Comparison of ENCODE assay signal across 22 cellular contexts in genomic region chr4:8477095-8477635, GRCh38. TPM values are rescaled to one million over a fixed set of nuclear protein-coding genes. Genes with fewer than 3 reads are reported as not detected.
A peak's percentile ranks its signal among the peaks of the same experiment; 100 is the strongest.
DNase-seq lines count a peak whose midpoint lies in the region; ATAC-seq, FAIRE-seq and TF ChIP-seq lines count a peak whose summit lies in the region.
"Had no signal": no experiment of that assay in that cellular context is flagged by ENCODE, and none has a peak within 500 bp of the region (broad histone marks: within the 10 kb centered on the region; RNA-seq: fewer than 3 reads in every experiment).

No MANE protein-coding gene starts in this region.

- no peak overlapping the region for H2BK12ac ChIP-seq in H1 (ENCODE audit: low read depth, low read length)

- H2AFZ ChIP-seq in SK-N-SH (ENCODE audit: low read depth) (no peak overlapping the region), H1 (ENCODE audit: low read length) (no peak overlapping the region), hepatocyte (no peak overlapping the region)
- H2AFZ ChIP-seq: GM23248 had no signal

- H3F3A ChIP-seq in SK-N-SH (replicated peaks; ENCODE audit: insufficient read depth), result no peaks in the 10 kb centered on the region

- CTCF ChIA-PET in SK-N-SH (lab: Yijun Ruan, JAX) (interaction anchor here (1.5 to 1.6 kb wide), 2 partner anchors 8 to 109 kb away, joined by 3 to 12 read pairs; no protein-coding TSS in a partner anchor), H1 (lab: Charles Lee; ENCODE audit: partially characterized antibody) (interaction anchor here (1.0 to 5.3 kb wide), 3 partner anchors 8 to 118 kb away, joined by 3 to 22 read pairs (median 3); no protein-coding TSS in a partner anchor)

- H4K8ac ChIP-seq in H1 (ENCODE audit: extremely low read depth, insufficient read depth, low read length), result peak overlapping the region; percentile 35; the same call in 1 of the 2 replicates

- no peak overlapping the region for H4K5ac ChIP-seq in H1 (ENCODE audit: insufficient read length, low read depth, low read length)

- no peaks in the 10 kb centered on the region for H3K79me2 ChIP-seq in SK-N-SH (ENCODE audit: insufficient read depth)
- no peaks in the 10 kb centered on the region for H3K79me2 ChIP-seq in H1 (ENCODE audit: control insufficient read depth in 1 of 2, insufficient read depth in 2 of 2, low read length in 2 of 2)
- H3K79me2 ChIP-seq in hepatocyte, result no peaks in the 10 kb centered on the region

- no peaks in the 10 kb centered on the region for H3K23me2 ChIP-seq in H1 (ENCODE audit: low read depth, low read length)

- H3K36me3 ChIP-seq in SK-N-SH (replicated peaks in 1 of 2; ENCODE audit: control insufficient read depth in 1 of 2, insufficient read depth in 2 of 2, low read length in 1 of 2), result peaks cover 0 to 6% of the 10 kb centered on the region in 2 experiments
- peaks cover 0 to 7% (median 4%) of the 10 kb centered on the region in 4 experiments; a peak in 4 of 8 replicates for H3K36me3 ChIP-seq in H1 (ENCODE audit: control insufficient read depth in 2 of 4, insufficient read depth in 4 of 4, low read length in 3 of 4)
- peaks cover 28% of the 10 kb centered on the region for H3K36me3 ChIP-seq in suprapubic skin
- H3K36me3 ChIP-seq in hepatocyte (replicated peaks; ENCODE audit: insufficient read depth, low read depth), result no peaks in the 10 kb centered on the region

- WGBS in SK-N-SH (ENCODE audit: low lambda C conversion rate), result 89% methylated on average over 12 of the region's 16 CpGs
- WGBS in H1 (ENCODE audit: extremely low coverage in 1 of 2, insufficient coverage in 1 of 2, insufficient read length in 1 of 2, insufficient replicate concordance in 2 of 2, low coverage in 1 of 2, low lambda C conversion rate in 2 of 2, missing lambda C conversion rate in 1 of 2), 2 experiments, result 82% methylated on average over 16 of the region's 16 CpGs; no CpG with 5 or more reads in 1 of the 2 experiments
- 90% methylated on average over 6 of the region's 16 CpGs for WGBS in suprapubic skin
- WGBS in hepatocyte (ENCODE audit: low lambda C conversion rate, missing lambda C conversion rate), result 90% methylated on average over 15 of the region's 16 CpGs

- no peaks in the 10 kb centered on the region for H3K79me1 ChIP-seq in H1 (ENCODE audit: low read depth, low read length)

- H2AK5ac ChIP-seq in H1 (ENCODE audit: low read depth, low read length), result no peak overlapping the region

- no peaks in the 10 kb centered on the region for H3K27me3 ChIP-seq in SK-N-SH (ENCODE audit: insufficient read depth)
- H3K27me3 ChIP-seq in H1 (replicated peaks in 1 of 4; ENCODE audit: control insufficient read depth in 3 of 4, extremely low read depth in 1 of 4, insufficient read depth in 3 of 4, low read length in 3 of 4), result no peaks in the 10 kb centered on the region
- H3K27me3 ChIP-seq in suprapubic skin, result no peaks in the 10 kb centered on the region
- no peaks in the 10 kb centered on the region for H3K27me3 ChIP-seq in hepatocyte

- H3K9me2 ChIP-seq in SK-N-SH (no peaks in the 10 kb centered on the region), hepatocyte (replicated peaks; ENCODE audit: insufficient read depth) (no peaks in the 10 kb centered on the region)

- no peak overlapping the region for H3K18ac ChIP-seq in H1 (ENCODE audit: extremely low read depth, low read length)

- no peak overlapping the region for H3K9ac ChIP-seq in SK-N-SH
- no peak overlapping the region for H3K9ac ChIP-seq in H1 (replicated peaks in 1 of 4; ENCODE audit: extremely low read depth in 1 of 4, low read depth in 3 of 4, low read length in 3 of 4)
- H3K9ac ChIP-seq: GM23248, KMS-11 had no signal

- H3K9me3 ChIP-seq in SK-N-SH (no peaks in the 10 kb centered on the region), H1 (ENCODE audit: insufficient read depth in 2 of 2, low read depth in 1 of 2, low read length in 1 of 2) (no peaks in the 10 kb centered on the region), suprapubic skin (no peaks in the 10 kb centered on the region), hepatocyte (ENCODE audit: low read depth) (no peaks in the 10 kb centered on the region)
- H3K9me3 ChIP-seq: A549 had no signal

- H2BK120ac ChIP-seq in H1 (replicated peaks; ENCODE audit: low read depth, low read length), result no peak overlapping the region

- H3K56ac ChIP-seq in H1 (replicated peaks; ENCODE audit: insufficient read length, low read depth, low read length), result no peak overlapping the region

- H3K4me1 ChIP-seq in SK-N-SH (ENCODE audit: control insufficient read depth in 1 of 2, insufficient read depth in 2 of 2, low read depth in 1 of 2, low read length in 1 of 2) (no peaks in the 10 kb centered on the region), H1 (replicated peaks in 1 of 4; ENCODE audit: control insufficient read depth in 3 of 4, insufficient read depth in 4 of 4, low read length in 3 of 4) (peaks cover 0 to 3% (median 0%) of the 10 kb centered on the region in 4 experiments; a peak in 2 of 7 replicates), suprapubic skin (peaks cover 13% of the 10 kb centered on the region), hepatocyte (ENCODE audit: insufficient read depth) (peaks cover 23% of the 10 kb centered on the region)
- H3K4me1 ChIP-seq: A549 had no signal

- no peak overlapping the region for H4K91ac ChIP-seq in H1 (replicated peaks; ENCODE audit: insufficient read length, low read length)

- H3K4me3 ChIP-seq in SK-N-SH (ENCODE audit: low read depth in 2 of 2, low read length in 1 of 2) (no peak overlapping the region), H1 (ENCODE audit: extremely low read depth in 1 of 4, insufficient read depth in 2 of 4, low read depth in 3 of 4, low read length in 4 of 4) (no peak overlapping the region), suprapubic skin (no peak overlapping the region), hepatocyte (no peak overlapping the region)
- H3K4me3 ChIP-seq: A549, GM23248 had no signal

- TF ChIP-seq RAD21 in SK-N-SH (IDR thresholded peaks at IDR 0.05; ENCODE audit: low read length) (no peak), H1 (IDR thresholded peaks at IDR 0.05 in 1 of 2, conservative IDR thresholded peaks at IDR 0.05 in 1 of 2; ENCODE audit: low read depth in 2 of 2, low read length in 2 of 2) (no peak)

- H3K27ac ChIP-seq in SK-N-SH (ENCODE audit: low read depth in 2 of 2, low read length in 1 of 2), result no peak overlapping the region
- H3K27ac ChIP-seq in H1 (ENCODE audit: low read depth, low read length), result no peak overlapping the region
- no peak overlapping the region for H3K27ac ChIP-seq in suprapubic skin
- H3K27ac ChIP-seq in hepatocyte, result no peak overlapping the region
- H3K27ac ChIP-seq: 22Rv1, A549, GM23248, KMS-11 had no signal

- H3K4me2 ChIP-seq in SK-N-SH (no peak overlapping the region), H1 (ENCODE audit: insufficient read depth in 1 of 2, low read depth in 2 of 2, low read length in 2 of 2) (no peak overlapping the region), hepatocyte (no peak overlapping the region)
- H3K4me2 ChIP-seq: A549, KMS-11 had no signal

- no peak for ATAC-seq in SK-N-SH treated with all-trans-retinoic acid at 6 μM for 48 hours
- ATAC-seq: A549, HCT116 had no signal

- POLR2A ChIA-PET in SK-N-SH (lab: Yijun Ruan, JAX), result no interaction called here
- POLR2A ChIA-PET in H1 (lab: Charles Lee; ENCODE audit: partially characterized antibody), result interaction anchor here (0.9 to 1.4 kb wide), 2 partner anchors 8 to 13 kb away, joined by 3 read pairs; no protein-coding TSS in a partner anchor

- no peak for TF ChIP-seq EP300 in SK-N-SH (IDR thresholded peaks at IDR 0.05; ENCODE audit: borderline replicate concordance in 1 of 2, low read depth in 1 of 2, low read length in 1 of 2)
- no peak for TF ChIP-seq EP300 in H1 (IDR thresholded peaks at IDR 0.05; ENCODE audit: borderline replicate concordance in 1 of 2, low read depth in 2 of 2, low read length in 2 of 2)
- no peak for TF ChIP-seq EP300 in suprapubic skin (IDR thresholded peaks at IDR 0.05)

- H3K23ac ChIP-seq in H1 (ENCODE audit: insufficient read length), result no peak overlapping the region

- TF ChIP-seq CTCF in SK-N-SH (IDR thresholded peaks at IDR 0.05) (no peak), H1 (IDR thresholded peaks at IDR 0.05; ENCODE audit: control extremely low read depth in 1 of 3, insufficient read depth in 1 of 3, low read depth in 1 of 3, low read length in 3 of 3) (no peak), suprapubic skin (IDR thresholded peaks at IDR 0.05) (no peak), hepatocyte (IDR thresholded peaks at IDR 0.05; ENCODE audit: poor library complexity) (no peak)

- no peak overlapping the region for H2BK15ac ChIP-seq in H1 (ENCODE audit: low read length)

- H3K14ac ChIP-seq in H1 (ENCODE audit: insufficient read length), result no peak overlapping the region

- H3K4ac ChIP-seq in H1 (replicated peaks; ENCODE audit: insufficient read length, low read depth, low read length), result no peak overlapping the region

- H4K20me1 ChIP-seq in SK-N-SH (ENCODE audit: insufficient read depth), result no peaks in the 10 kb centered on the region
- peaks cover 0 to 5% of the 10 kb centered on the region in 2 experiments for H4K20me1 ChIP-seq in H1 (replicated peaks in 1 of 2; ENCODE audit: control insufficient read depth in 1 of 2, insufficient read depth in 2 of 2, low read length in 2 of 2)
- H4K20me1 ChIP-seq in hepatocyte (ENCODE audit: insufficient read depth, poor library complexity, severe bottlenecking), result no peaks in the 10 kb centered on the region

- H2BK5ac ChIP-seq in H1 (ENCODE audit: low read depth, low read length), result no peak overlapping the region

- DNase-seq in SK-N-SH (peak; percentile 20), D341Med (ENCODE audit: low spot score) (peak; percentile 16), H1 (ENCODE audit: low read depth in 1 of 2, low spot score in 2 of 2) (no peak), suprapubic skin (ENCODE audit: low spot score in 2 of 2) (no peak), DMS79 treated with DMSO at 0.1 percent for 48 hours (lab: John Stamatoyannopoulos, UW) (no peak), hepatocyte (ENCODE audit: low spot score) (no peak)
- DNase-seq: AML-193; CD4-positive, CD25-positive, alpha-beta regulatory T cell; CD8-positive, alpha-beta memory T cell; COR-L47; GDM1; GM23248; HFFc6 had no signal

- TF ChIP-seq POLR2A in H1 (IDR thresholded peaks at IDR 0.05; ENCODE audit: control extremely low read depth in 1 of 2, low read depth in 2 of 2, low read length in 2 of 2) (no peak), suprapubic skin (IDR thresholded peaks at IDR 0.05) (no peak)

- H2BK20ac ChIP-seq in H1 (ENCODE audit: low read length), result no peak overlapping the region

- no peak for FAIRE-seq in H1 (lab: Jason Lieb, UNC)
- FAIRE-seq: A549, D721Med, GM12892, GM18507, H54 had no signal

RNA-seq across cellular contexts. Expression of gene TRMT44, which starts 36.6 kb away (rescaled TPM):
- polyA plus RNA-seq in SK-N-SH (2012; rRNA removed) (6.0 and 6.9 TPM in 2 replicates), H1 (2011; rRNA removed) (8.6 and 11.6 TPM in 2 replicates), hepatocyte (8.2 and 13.2 TPM in 2 replicates)
- 3.8 and 4.9 TPM in 2 replicates for polyA plus RNA-seq in SK-N-SH (2012; cell fraction: cytosol; rRNA removed)
- 18.9 and 20.0 TPM in 2 replicates for polyA plus RNA-seq in SK-N-SH (2012; cell fraction: nucleus; rRNA removed)
- 20.1 and 23.9 TPM in 2 replicates for total RNA-seq in H1 (2021; fragmentation: NEBNext Ultra II Directional; extraction: Animal tissue kit (Norgen Biotek cat#: 25700))
- 10.6 TPM for polyA plus RNA-seq in H1 (2011; cell fraction: cytosol; rRNA removed)
- polyA plus RNA-seq in H1 (2011; cell fraction: nucleus; rRNA removed), result 37.2 TPM
- polyA plus RNA-seq in H1 (2012, experiment 1 of 2), result 9.3 to 14.4 TPM (median 11.8 TPM) in 4 replicates
- polyA plus RNA-seq in H1 (2012, experiment 2 of 2), result 5.4 TPM
- 7.4 TPM for polyA plus RNA-seq in H1 (2013, experiment 1 of 2)
- polyA plus RNA-seq in H1 (2013, experiment 2 of 2), result 7.0 TPM
- polyA minus RNA-seq in H1 (2011; rRNA and poly(A)+ RNA removed), result 14.1 and 18.0 TPM in 2 replicates
- polyA minus RNA-seq in H1 (2011; cell fraction: cytosol; rRNA and poly(A)+ RNA removed), result 19.2 TPM
- 52.7 TPM for polyA minus RNA-seq in H1 (2011; cell fraction: nucleus; rRNA and poly(A)+ RNA removed)
- total RNA-seq in suprapubic skin (10 to 100 TPM; 30.8 to 60.0 (median 46.1) TPM), hepatocyte (13.2 and 20.1 TPM in 2 replicates)

RNA-seq across cellular contexts. Expression of gene ACOX3, which starts 36.6 kb away (rescaled TPM):
- polyA plus RNA-seq in SK-N-SH (2012; rRNA removed) (7.0 and 8.4 TPM in 2 replicates), H1 (2011; rRNA removed) (2.5 and 4.3 TPM in 2 replicates), hepatocyte (13.9 and 17.6 TPM in 2 replicates)
- 6.3 and 6.4 TPM in 2 replicates for polyA plus RNA-seq in SK-N-SH (2012; cell fraction: cytosol; rRNA removed)
- 30.2 and 33.9 TPM in 2 replicates for polyA plus RNA-seq in SK-N-SH (2012; cell fraction: nucleus; rRNA removed)
- 9.9 and 10.2 TPM in 2 replicates for total RNA-seq in H1 (2021; fragmentation: NEBNext Ultra II Directional; extraction: Animal tissue kit (Norgen Biotek cat#: 25700))
- polyA plus RNA-seq in H1 (2011; cell fraction: cytosol; rRNA removed), result 3.5 TPM
- 4.9 TPM for polyA plus RNA-seq in H1 (2011; cell fraction: nucleus; rRNA removed)
- polyA plus RNA-seq in H1 (2012, experiment 1 of 2), result 5.7 to 10.4 TPM (median 7.9 TPM) in 4 replicates
- polyA plus RNA-seq in H1 (2012, experiment 2 of 2), result 8.1 TPM
- 6.0 TPM for polyA plus RNA-seq in H1 (2013, experiment 1 of 2)
- polyA plus RNA-seq in H1 (2013, experiment 2 of 2), result 5.7 TPM
- 5.4 and 9.0 TPM in 2 replicates for polyA minus RNA-seq in H1 (2011; rRNA and poly(A)+ RNA removed)
- 2.1 TPM for polyA minus RNA-seq in H1 (2011; cell fraction: cytosol; rRNA and poly(A)+ RNA removed)
- polyA minus RNA-seq in H1 (2011; cell fraction: nucleus; rRNA and poly(A)+ RNA removed), result 5.4 TPM
- total RNA-seq in suprapubic skin (10 to 100 TPM; 33.9 to 73.5 (median 54.3) TPM), hepatocyte (21.0 and 22.5 TPM in 2 replicates)

Comparison
In these comparisons a context has a peak if more than half of its experiments do, and no peak if none do; other contexts are left out.
1. DNase-seq: peak in SK-N-SH (single experiment) and D341Med (single experiment); none in H1 (0 of 2), suprapubic skin (0 of 2), DMS79 treated with DMSO at 0.1 percent for 48 hours (single experiment) and hepatocyte (single experiment).